12 cellular contexts compared by ENCODE assay signal in the genomic region with DNA sequence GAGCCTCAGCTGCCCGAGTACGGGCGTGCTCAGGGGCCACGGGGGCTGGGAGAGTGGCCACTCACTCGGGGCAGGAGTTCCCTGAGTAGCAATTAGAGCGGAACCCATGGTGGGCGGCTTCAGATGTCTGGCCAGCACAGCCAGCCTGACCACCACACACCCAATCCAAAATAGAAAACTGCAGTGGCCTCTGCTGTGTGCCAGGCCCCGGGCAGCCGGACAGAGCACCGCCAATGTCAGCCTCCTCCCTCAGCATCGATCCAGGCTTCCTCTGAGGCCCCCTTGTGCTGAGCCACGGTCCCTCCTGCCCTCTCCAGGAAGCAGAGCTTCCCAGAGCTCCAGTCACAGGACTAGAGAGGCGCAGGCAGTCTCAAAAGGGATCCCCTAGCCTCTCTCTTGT. TPM values are rescaled to one million over a fixed set of nuclear protein-coding genes. Genes with fewer than 3 reads are reported as not detected.
DNase-seq lines count a peak whose midpoint lies in the region; ATAC-seq and TF ChIP-seq lines count a peak whose summit lies in the region.
"Had no signal": no experiment of that assay in that cellular context is flagged by ENCODE, and none has a peak within 500 bp of the region (broad histone marks: within the 10 kb centered on the region; RNA-seq: fewer than 3 reads in every experiment).

No MANE protein-coding gene starts in this region.

- peak overlapping the region; percentile 14 for H3K4me3 Mint-ChIP-seq in memory B cell
- peak overlapping the region; percentile 84 for H3K4me3 Mint-ChIP-seq in type B pancreatic cell
- no peak overlapping the region for H3K4me3 Mint-ChIP-seq in activated T-helper 2 cell treated with anti-CD3 and anti-CD28 coated beads, Interferon-gamma antibody, Interleukin-2, Interleukin-4, amounts not matched to agents 10 μg/mL and 5 μg/mL and 100 μg/mL, durations not matched to agents 14 hours and 24 hours and 36 hours (ENCODE audit: low read depth)

- ATAC-seq in memory B cell (ENCODE audit: low read depth): no peak
- ATAC-seq in GM18868 (IDR thresholded peaks at IDR 0.05; ENCODE audit: unreplicated experiment): no peak
- ATAC-seq in GM19452 (IDR thresholded peaks at IDR 0.05; ENCODE audit: unreplicated experiment): no peak
- ATAC-seq: activated naive CD8-positive, alpha-beta T cell treated with anti-CD3 and anti-CD28 coated beads, Interleukin-2, amount 50 U/mL, for 24 hours had no signal

- intact Hi-C loops in activated T-helper 2 cell treated with anti-CD3 and anti-CD28 coated beads, Interferon-gamma antibody, Interleukin-2, Interleukin-4, amounts not matched to agents 10 μg/mL and 5 μg/mL and 100 μg/mL, durations not matched to agents 14 hours and 24 hours and 36 hours (cut with micrococcal nuclease): no loop called here

- peak overlapping the region; percentile 6 for H3K9ac ChIP-seq in endocrine pancreas (ENCODE audit: control insufficient read depth, insufficient read depth, low read length)

- H3K4me1 ChIP-seq in endocrine pancreas (ENCODE audit: control insufficient read depth, insufficient read depth, low read length): no peaks in the 10 kb centered on the region

- H3K27ac Mint-ChIP-seq in memory B cell: no peak overlapping the region
- peak overlapping the region; percentile 70 for H3K27ac Mint-ChIP-seq in type B pancreatic cell
- H3K27ac Mint-ChIP-seq in activated T-helper 2 cell treated with anti-CD3 and anti-CD28 coated beads, Interferon-gamma antibody, Interleukin-2, Interleukin-4, amounts not matched to agents 10 μg/mL and 5 μg/mL and 100 μg/mL, durations not matched to agents 14 hours and 24 hours and 36 hours: no peak overlapping the region
- H3K27ac Mint-ChIP-seq: activated naive CD8-positive, alpha-beta T cell treated with anti-CD3 and anti-CD28 coated beads, Interleukin-2, amount 50 U/mL, for 24 hours had no signal

- peak; percentile 16 for DNase-seq in NCI-H748 (lab: John Stamatoyannopoulos, UW; ENCODE audit: unreplicated experiment)
- no peak for DNase-seq in NCI-H748 treated with DMSO at 0.1 percent for 48 hours (lab: John Stamatoyannopoulos, UW)
- DNase-seq in memory B cell (ENCODE audit: low spot score in 2 of 2): no peak
- no peak for DNase-seq in type B pancreatic cell (ENCODE audit: extremely low spot score, unreplicated experiment)
- no peak for DNase-seq in activated T-helper 2 cell treated with anti-CD3 and anti-CD28 coated beads, Interferon-gamma antibody, Interleukin-2, Interleukin-4, amounts not matched to agents 10 μg/mL and 5 μg/mL and 100 μg/mL, durations not matched to agents 14 hours and 24 hours and 36 hours (ENCODE audit: low spot score)
- DNase-seq: activated CD4-positive, alpha-beta T cell treated with anti-CD3 and anti-CD28 coated beads for 1 hour; activated naive CD8-positive, alpha-beta T cell treated with anti-CD3 and anti-CD28 coated beads, Interleukin-2, amount 50 U/mL, for 24 hours; foreskin melanocyte; PC-9 had no signal

- H3K9me3 ChIP-seq in endocrine pancreas (ENCODE audit: control insufficient read depth, low read length): no peaks in the 10 kb centered on the region

- TF ChIP-seq CTCF in type B pancreatic cell (conservative IDR thresholded peaks at IDR 0.05): peak; percentile 31

- H3K4me3 ChIP-seq in endocrine pancreas (ENCODE audit: control insufficient read depth, insufficient read depth, low read length): no peak overlapping the region
- H3K4me3 ChIP-seq: PC-9 had no signal

- H3K27me3 ChIP-seq in endocrine pancreas (ENCODE audit: control insufficient read depth, insufficient read depth, low read length): no peaks in the 10 kb centered on the region

- H3K9me3 Mint-ChIP-seq in memory B cell (no peaks in the 10 kb centered on the region), type B pancreatic cell (no peaks in the 10 kb centered on the region)
- no peaks in the 10 kb centered on the region for H3K9me3 Mint-ChIP-seq in activated T-helper 2 cell treated with anti-CD3 and anti-CD28 coated beads, Interferon-gamma antibody, Interleukin-2, Interleukin-4, amounts not matched to agents 10 μg/mL and 5 μg/mL and 100 μg/mL, durations not matched to agents 14 hours and 24 hours and 36 hours
- H3K9me3 Mint-ChIP-seq: activated naive CD8-positive, alpha-beta T cell treated with anti-CD3 and anti-CD28 coated beads, Interleukin-2, amount 50 U/mL, for 24 hours had no signal

- no peaks in the 10 kb centered on the region for H3K36me3 ChIP-seq in endocrine pancreas (ENCODE audit: control insufficient read depth, insufficient read depth, low read length)

- H3K36me3 Mint-ChIP-seq in memory B cell (no peaks in the 10 kb centered on the region), type B pancreatic cell (no peaks in the 10 kb centered on the region)
- no peaks in the 10 kb centered on the region for H3K36me3 Mint-ChIP-seq in activated T-helper 2 cell treated with anti-CD3 and anti-CD28 coated beads, Interferon-gamma antibody, Interleukin-2, Interleukin-4, amounts not matched to agents 10 μg/mL and 5 μg/mL and 100 μg/mL, durations not matched to agents 14 hours and 24 hours and 36 hours (ENCODE audit: low read depth)

- peaks cover 9% of the 10 kb centered on the region for H3K4me1 Mint-ChIP-seq in memory B cell
- H3K4me1 Mint-ChIP-seq in type B pancreatic cell (ENCODE audit: unreplicated experiment): peaks cover 8% of the 10 kb centered on the region
- H3K4me1 Mint-ChIP-seq in activated T-helper 2 cell treated with anti-CD3 and anti-CD28 coated beads, Interferon-gamma antibody, Interleukin-2, Interleukin-4, amounts not matched to agents 10 μg/mL and 5 μg/mL and 100 μg/mL, durations not matched to agents 14 hours and 24 hours and 36 hours (ENCODE audit: low read depth): no peaks in the 10 kb centered on the region

- H3K27me3 Mint-ChIP-seq in memory B cell (peaks cover 36% of the 10 kb centered on the region), type B pancreatic cell (peaks cover 51% of the 10 kb centered on the region)
- peaks cover 40% of the 10 kb centered on the region for H3K27me3 Mint-ChIP-seq in activated T-helper 2 cell treated with anti-CD3 and anti-CD28 coated beads, Interferon-gamma antibody, Interleukin-2, Interleukin-4, amounts not matched to agents 10 μg/mL and 5 μg/mL and 100 μg/mL, durations not matched to agents 14 hours and 24 hours and 36 hours (ENCODE audit: low read depth)

RNA-seq across cellular contexts. Expression of a gene that starts 2.7 kb away (rescaled TPM):
- total RNA-seq in type B pancreatic cell (ENCODE audit: low replicate concordance): 7.7 and 9.2 TPM in 2 replicates
- not detected in 2 replicates for total RNA-seq in activated T-helper 2 cell treated with anti-CD3 and anti-CD28 coated beads, Interferon-gamma antibody, Interleukin-2, Interleukin-4, amounts not matched to agents 10 μg/mL and 5 μg/mL and 100 μg/mL, durations not matched to agents 14 hours and 24 hours and 36 hours
- total RNA-seq: PC-9 had no signal
